ENCODE assay signal across 15 cellular contexts in the genomic region with DNA sequence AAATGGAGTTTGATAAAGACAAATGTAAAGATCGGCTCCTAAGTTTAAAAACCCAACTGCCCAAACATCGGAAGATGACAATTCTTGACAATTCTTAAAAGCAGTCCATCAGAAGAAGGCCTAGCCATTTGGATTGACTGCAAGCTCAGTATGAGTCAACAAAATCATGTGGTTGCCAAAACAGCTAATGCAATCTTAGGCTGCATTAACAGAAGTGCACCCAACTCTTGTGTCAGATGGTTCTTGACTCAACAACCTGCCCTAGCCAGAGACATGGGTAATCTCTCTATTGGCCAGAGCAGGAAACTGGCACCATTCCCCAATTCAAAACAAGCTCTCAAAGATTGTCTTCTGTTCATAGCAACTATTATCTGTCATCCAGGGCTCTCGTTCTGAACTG. TPM values are rescaled to one million over a fixed set of nuclear protein-coding genes. Genes with fewer than 3 reads are reported as not detected.
DNase-seq lines count a peak whose midpoint lies in the region; ATAC-seq and TF ChIP-seq lines count a peak whose summit lies in the region.
"Had no signal": no experiment of that assay in that cellular context is flagged by ENCODE, and none has a peak within 500 bp of the region (broad histone marks: within the 10 kb centered on the region; RNA-seq: fewer than 3 reads in every experiment).

No MANE protein-coding gene starts in this region.

- H3K4me2 ChIP-seq in PC-3 (ENCODE audit: low read length) = no peak overlapping the region

- H3K9ac ChIP-seq in PC-3 (ENCODE audit: low read length) = no peak overlapping the region

- H3K27me3 ChIP-seq in PC-3 (ENCODE audit: low read length) = no peaks in the 10 kb centered on the region
- H3K27me3 ChIP-seq in CD8-positive, alpha-beta memory T cell (ENCODE audit: insufficient read depth, low read length, poor library complexity, severe bottlenecking) = no peaks in the 10 kb centered on the region

- peaks cover 0 to 11% (median 3%) of the 10 kb centered on the region in 3 donors for H3K4me1 Mint-ChIP-seq in CD8-positive, alpha-beta memory T cell

- BruUV-seq in PC-3 (replicated peaks; lab: Mats Ljungman, UMichigan) = no TSS peak

- ATAC-seq in PC-3 (peak; percentile 18; the same call in 1 of the 2 replicates), HG02884 (IDR thresholded peaks at IDR 0.05; ENCODE audit: unreplicated experiment) (no peak), GM21825 (IDR thresholded peaks at IDR 0.05; ENCODE audit: unreplicated experiment) (no peak)
- ATAC-seq: effector memory CD8-positive, alpha-beta T cell had no signal

- no peaks in the 10 kb centered on the region for H3F3A ChIP-seq in PC-3 (ENCODE audit: low read length, unreplicated experiment)

- DNase-seq in H4 (ENCODE audit: low spot score) (peak; percentile 31), PC-3 (peak; percentile 49), fibroblast of mammary gland (ENCODE audit: low read depth) (peak; percentile 97), retinal pigment epithelial cell (ENCODE audit: low read depth) (peak; percentile 57), NCI-H510A treated with DMSO at 0.1 percent for 48 hours (lab: John Stamatoyannopoulos, UW) (no peak)
- no peak for DNase-seq in CD8-positive, alpha-beta memory T cell
- DNase-seq: effector memory CD8-positive, alpha-beta T cell; NCI-H2171 treated with DMSO at 0.1 percent for 48 hours; substantia nigra had no signal

- H3K27ac Mint-ChIP-seq in CD8-positive, alpha-beta memory T cell = no peak overlapping the region
- H3K27ac Mint-ChIP-seq: activated T-helper 1 cell treated with anti-CD3 and anti-CD28 coated beads, Interleukin-12 subunit alpha, Interleukin-12 subunit beta, Interleukin-2, Interleukin-4 antibody, amounts not matched to agents 30 ng/mL and 10 ng/mL and 1 ng/mL, durations not matched to agents 14 hours and 24 hours and 36 hours; effector memory CD8-positive, alpha-beta T cell; memory B cell; T-helper 2 cell treated with Interferon-gamma antibody and Interleukin-4, amounts not matched to agents 5 μg/mL and 100 μg/mL, for 36 hours had no signal

- POLR2A ChIA-PET in PC-3 (lab: Charles Lee; ENCODE audit: unreplicated experiment) = interaction anchor here (0.5 to 0.6 kb wide), 2 partner anchors 20 to 422 kb away, joined by 3 to 4 read pairs; no protein-coding TSS in a partner anchor
- POLR2A ChIA-PET in CD8-positive, alpha-beta memory T cell (lab: Charles Lee) = no interaction called here

- H3K9me2 ChIP-seq in PC-3 (replicated peaks; ENCODE audit: low read length) = no peaks in the 10 kb centered on the region

- H3K4me3 Mint-ChIP-seq in CD8-positive, alpha-beta memory T cell = no peak overlapping the region
- H3K4me3 Mint-ChIP-seq: activated T-helper 1 cell treated with anti-CD3 and anti-CD28 coated beads, Interleukin-12 subunit alpha, Interleukin-12 subunit beta, Interleukin-2, Interleukin-4 antibody, amounts not matched to agents 30 ng/mL and 10 ng/mL and 1 ng/mL, durations not matched to agents 14 hours and 24 hours and 36 hours; effector memory CD8-positive, alpha-beta T cell; memory B cell; T-helper 2 cell treated with Interferon-gamma antibody and Interleukin-4, amounts not matched to agents 5 μg/mL and 100 μg/mL, for 36 hours had no signal

- H4K20me1 ChIP-seq in PC-3 (ENCODE audit: low read length) = no peaks in the 10 kb centered on the region

- H3K9me3 ChIP-seq in PC-3 (ENCODE audit: low read length) = no peaks in the 10 kb centered on the region
- no peaks in the 10 kb centered on the region for H3K9me3 ChIP-seq in CD8-positive, alpha-beta memory T cell (ENCODE audit: low read length)

- TF ChIP-seq CTCF in PC-3 (conservative IDR thresholded peaks at IDR 0.05; ENCODE audit: low read depth, low read length) (no peak), fibroblast of mammary gland (conservative IDR thresholded peaks at IDR 0.05; ENCODE audit: control insufficient read depth, insufficient read depth, low read depth, low read length) (no peak), retinal pigment epithelial cell (conservative IDR thresholded peaks at IDR 0.05; ENCODE audit: low read depth, low read length) (no peak)

- no peaks in the 10 kb centered on the region for H3K36me3 ChIP-seq in PC-3 (ENCODE audit: low read depth, low read length)
- H3K36me3 ChIP-seq in CD8-positive, alpha-beta memory T cell (ENCODE audit: insufficient read depth, low read length) = no peaks in the 10 kb centered on the region

- no peaks in the 10 kb centered on the region for H3K36me3 Mint-ChIP-seq in CD8-positive, alpha-beta memory T cell
- H3K36me3 Mint-ChIP-seq: memory B cell had no signal

- H2AFZ ChIP-seq in PC-3 (ENCODE audit: low read length) = no peak overlapping the region

- intact Hi-C loops in PC-3 (cut with micrococcal nuclease) = no loop called here

- H3K4me1 ChIP-seq in PC-3 (ENCODE audit: insufficient read depth, low read length) = no peaks in the 10 kb centered on the region
- no peaks in the 10 kb centered on the region for H3K4me1 ChIP-seq in CD8-positive, alpha-beta memory T cell (ENCODE audit: insufficient read depth, low read length)

- peaks cover 10 to 16% of the 10 kb centered on the region in 2 donors for H3K27me3 Mint-ChIP-seq in CD8-positive, alpha-beta memory T cell
- H3K27me3 Mint-ChIP-seq: memory B cell had no signal

- no peak overlapping the region for H3K27ac ChIP-seq in PC-3 (ENCODE audit: low read length)
- H3K27ac ChIP-seq in CD8-positive, alpha-beta memory T cell (ENCODE audit: low read depth, low read length) = no peak overlapping the region

- H3K9me3 Mint-ChIP-seq in CD8-positive, alpha-beta memory T cell = no peaks in the 10 kb centered on the region
- H3K9me3 Mint-ChIP-seq: activated T-helper 1 cell treated with anti-CD3 and anti-CD28 coated beads, Interleukin-12 subunit alpha, Interleukin-12 subunit beta, Interleukin-2, Interleukin-4 antibody, amounts not matched to agents 30 ng/mL and 10 ng/mL and 1 ng/mL, durations not matched to agents 14 hours and 24 hours and 36 hours; effector memory CD8-positive, alpha-beta T cell; T-helper 2 cell treated with Interferon-gamma antibody and Interleukin-4, amounts not matched to agents 5 μg/mL and 100 μg/mL, for 36 hours had no signal

- no peak overlapping the region for H3K4me3 ChIP-seq in PC-3 (ENCODE audit: low read length)
- H3K4me3 ChIP-seq in fibroblast of mammary gland (ENCODE audit: control insufficient read depth, low read depth, low read length) = no peak overlapping the region
- no peak overlapping the region for H3K4me3 ChIP-seq in retinal pigment epithelial cell (ENCODE audit: low read length)
- no peak overlapping the region for H3K4me3 ChIP-seq in CD8-positive, alpha-beta memory T cell (ENCODE audit: low read length)

- CTCF ChIA-PET in PC-3 (lab: Charles Lee) = no interaction called here
- CTCF ChIA-PET in CD8-positive, alpha-beta memory T cell (lab: Charles Lee) = no interaction called here

- no peaks in the 10 kb centered on the region for H3K79me2 ChIP-seq in PC-3 (ENCODE audit: low read length)

RNA-seq across cellular contexts. Expression of a gene that starts 9.9 kb away (rescaled TPM):
- total RNA-seq in H4 (2014; rRNA removed; shearing (Covaris generic)) = 4.1 and 10.2 TPM in 2 replicates
- 26.1 and 31.3 TPM in 2 replicates for total RNA-seq in PC-3 (2014; rRNA removed)
- total RNA-seq in CD8-positive, alpha-beta memory T cell = 1 to 10 TPM; 3.6 to 4.6 TPM
- 0.30 TPM for polyA plus RNA-seq in CD8-positive, alpha-beta memory T cell
- total RNA-seq: H1 had no signal
- polyA plus RNA-seq: H1 had no signal

RNA-seq across cellular contexts. Expression of a gene that starts 35.4 kb away (rescaled TPM):
- 118 and 158 TPM in 2 replicates for total RNA-seq in H4 (2014; rRNA removed; shearing (Covaris generic))
- total RNA-seq in PC-3 (2014; rRNA removed) = 60.0 and 76.1 TPM in 2 replicates
- 100 to 1,000 TPM; 142 to 146 TPM for total RNA-seq in CD8-positive, alpha-beta memory T cell
- polyA plus RNA-seq in CD8-positive, alpha-beta memory T cell = 414 TPM

RNA-seq across cellular contexts. Expression of a gene that starts 53.0 kb away (rescaled TPM):
- not detected in 2 replicates for total RNA-seq in H4 (2014; rRNA removed; shearing (Covaris generic))
- total RNA-seq in PC-3 (2014; rRNA removed) = not detected in 2 replicates
- not detected for total RNA-seq in CD8-positive, alpha-beta memory T cell
- polyA plus RNA-seq in CD8-positive, alpha-beta memory T cell = not detected
- total RNA-seq: activated T-helper 1 cell treated with anti-CD3 and anti-CD28 coated beads, Interleukin-12 subunit alpha, Interleukin-12 subunit beta, Interleukin-2, Interleukin-4 antibody, amounts not matched to agents 30 ng/mL and 10 ng/mL and 1 ng/mL, durations not matched to agents 14 hours and 24 hours and 36 hours; H1 had no signal
- polyA plus RNA-seq: H1 had no signal

Comparison
In these comparisons a context has a peak if more than half of its experiments do, and no peak if none do; other contexts are left out.
1. DNase-seq: peak in H4 (single experiment), PC-3 (single experiment), fibroblast of mammary gland (single experiment) and retinal pigment epithelial cell (single experiment); none in NCI-H510A treated with DMSO at 0.1 percent for 48 hours (single experiment) and CD8-positive, alpha-beta memory T cell (0 of 5).